ENCODE assay signal across 27 cellular contexts in the genomic region with DNA sequence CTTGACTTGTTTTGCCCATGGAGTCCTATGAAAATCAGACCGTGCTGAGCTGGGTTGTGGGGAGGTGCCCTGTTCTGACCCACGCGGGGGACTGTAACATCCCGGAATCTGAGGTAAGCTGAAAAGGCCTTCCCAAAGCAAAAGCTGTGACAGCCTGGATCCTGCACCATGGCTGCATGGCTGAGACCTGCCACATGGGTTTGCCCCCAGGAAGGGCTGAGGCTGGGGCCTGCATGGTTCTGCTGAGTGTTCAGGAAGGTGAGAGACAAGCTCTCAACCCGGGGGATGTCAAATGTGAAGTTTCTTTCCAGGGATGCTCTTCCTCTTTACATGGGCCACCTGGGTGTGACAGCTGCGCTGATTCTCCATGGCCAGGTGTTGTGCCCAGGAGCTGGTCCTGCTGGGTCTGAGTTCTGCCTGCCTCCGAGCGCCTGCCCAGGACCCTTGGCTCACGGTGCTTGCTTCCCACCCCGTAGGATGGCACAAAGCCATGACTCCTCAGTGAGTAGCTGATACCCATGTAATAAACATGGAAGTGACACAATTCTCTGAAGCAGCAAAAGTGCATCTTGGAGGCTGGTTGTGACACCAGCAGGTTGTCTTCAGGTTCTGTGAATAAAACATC. TPM values are rescaled to one million over a fixed set of nuclear protein-coding genes. Genes with fewer than 3 reads are reported as not detected.
DNase-seq lines count a peak whose midpoint lies in the region; ATAC-seq and TF ChIP-seq lines count a peak whose summit lies in the region.
"Had no signal": no experiment of that assay in that cellular context is flagged by ENCODE, and none has a peak within 500 bp of the region (broad histone marks: within the 10 kb centered on the region; RNA-seq: fewer than 3 reads in every experiment).

No MANE protein-coding gene starts in this region.

- H3K27me3 Mint-ChIP-seq in H9 (ENCODE audit: low read depth), result no peaks in the 10 kb centered on the region; the same call in 1 of the 2 replicates

- H2BK120ac ChIP-seq in H9 (ENCODE audit: low read depth, low read length, poor library complexity, severe bottlenecking), result no peak overlapping the region

- no peak for TF ChIP-seq EP300 in suprapubic skin (IDR thresholded peaks at IDR 0.05)

- TF ChIP-seq CTCF in H9 (conservative IDR thresholded peaks at IDR 0.05) (no peak), Peyer's patch (IDR thresholded peaks at IDR 0.05) (no peak), suprapubic skin (IDR thresholded peaks at IDR 0.05) (no peak)

- no peak overlapping the region for H2BK15ac ChIP-seq in H9 (ENCODE audit: low read depth, low read length)

- H4K20me1 ChIP-seq in H9 (ENCODE audit: control insufficient read depth, insufficient read depth, insufficient read length), result no peaks in the 10 kb centered on the region

- no peaks in the 10 kb centered on the region; a peak in 1 of 4 replicates for H3K4me1 Mint-ChIP-seq in H9
- H3K4me1 Mint-ChIP-seq: naive B cell had no signal

- 0 out of 7 replicates have a peak overlapping the region, but pooled peaks of 1 of the 3 experiments have one; percentile 74 for H3K27ac Mint-ChIP-seq in H9
- H3K27ac Mint-ChIP-seq: activated naive CD4-positive, alpha-beta T cell treated with anti-CD3 and anti-CD28 coated beads for 36 hours; naive B cell; T-helper 17 cell had no signal

- H3K4ac ChIP-seq in H9 (ENCODE audit: low read depth, low read length), result no peak overlapping the region

- ATAC-seq in left lobe of liver (no peak), HG03378 (IDR thresholded peaks at IDR 0.05; ENCODE audit: unreplicated experiment) (no peak)
- ATAC-seq: HCT116, K562, SK-N-SH treated with all-trans-retinoic acid at 6 μM for 48 hours, T-helper 17 cell had no signal

- H3K79me2 ChIP-seq in H9 (ENCODE audit: insufficient read depth, low read length), result no peaks in the 10 kb centered on the region

- no peak overlapping the region for H3T11ph ChIP-seq in H9 (ENCODE audit: low read length)

- no peak overlapping the region for H3K9ac ChIP-seq in H9 (ENCODE audit: extremely low read depth, insufficient read length, low read length)

- no peaks in the 10 kb centered on the region for H3K23me2 ChIP-seq in H9 (ENCODE audit: insufficient read length, low read depth, low read length, poor library complexity, severe bottlenecking)

- H3K4me3 ChIP-seq in Peyer's patch, result no peak overlapping the region
- H3K4me3 ChIP-seq in suprapubic skin, result no peak overlapping the region
- no peak overlapping the region for H3K4me3 ChIP-seq in SJCRH30
- H3K4me3 ChIP-seq: breast epithelium, K562, MG63, smooth muscle cell had no signal

- DNase-seq in H9, result peak; percentile 20
- DNase-seq in Peyer's patch, result peak in 2 of 3 donors; percentile 19 to 30
- DNase-seq in left lobe of liver (ENCODE audit: low spot score), result peak; percentile 33
- peak; percentile 28 to 60 for DNase-seq in suprapubic skin (ENCODE audit: low spot score in 2 of 2)
- DNase-seq in SJCRH30, result no peak
- DNase-seq in 8988T, result no peak
- DNase-seq: activated naive CD4-positive, alpha-beta T cell treated with anti-CD3 and anti-CD28 coated beads for 36 hours; Calu3; effector CD8-positive, alpha-beta T cell; erythroblast; mesenchymal stem cell; MG63; naive B cell; NCI-H1105 treated with DMSO at 0.1 percent for 48 hours; NCI-H1930; NCI-H774; retina; T-helper 17 cell; trophoblast cell had no signal

- no CpG with 5 or more reads among the region's 10 CpGs for WGBS in H9 (ENCODE audit: extremely low coverage, insufficient read length, low lambda C conversion rate)
- 71% methylated on average over 7 of the region's 10 CpGs for WGBS in suprapubic skin

- no peaks in the 10 kb centered on the region; a peak in 1 of 5 replicates for H3K9me3 Mint-ChIP-seq in H9
- H3K9me3 Mint-ChIP-seq: activated naive CD4-positive, alpha-beta T cell treated with anti-CD3 and anti-CD28 coated beads for 36 hours had no signal

- no peak overlapping the region for H3K56ac ChIP-seq in H9 (ENCODE audit: insufficient read length, low read depth, low read length)

- H3K4me1 ChIP-seq in H9 (ENCODE audit: insufficient read depth, low read length) (no peaks in the 10 kb centered on the region), Peyer's patch (no peaks in the 10 kb centered on the region), suprapubic skin (no peaks in the 10 kb centered on the region), SJCRH30 (peaks cover 13% of the 10 kb centered on the region; the same call in 1 of the 2 replicates)
- H3K4me1 ChIP-seq: breast epithelium had no signal

- no peak overlapping the region for H3K14ac ChIP-seq in H9 (ENCODE audit: insufficient read depth, low read length)

- H2BK20ac ChIP-seq in H9 (ENCODE audit: low read depth, low read length, poor library complexity, severe bottlenecking), result no peak overlapping the region

- H3K27me3 ChIP-seq in H9 (ENCODE audit: insufficient read depth, low read length), result no peaks in the 10 kb centered on the region
- H3K27me3 ChIP-seq in Peyer's patch, result no peaks in the 10 kb centered on the region
- H3K27me3 ChIP-seq in suprapubic skin, result no peaks in the 10 kb centered on the region
- no peaks in the 10 kb centered on the region for H3K27me3 ChIP-seq in SJCRH30
- H3K27me3 ChIP-seq: breast epithelium, MG63 had no signal

- H3K9me3 ChIP-seq in H9 (ENCODE audit: control insufficient read depth, low read depth, low read length), result no peaks in the 10 kb centered on the region
- H3K9me3 ChIP-seq in Peyer's patch, result no peaks in the 10 kb centered on the region
- no peaks in the 10 kb centered on the region for H3K9me3 ChIP-seq in suprapubic skin
- peaks cover 3% of the 10 kb centered on the region; the same call in 1 of the 2 replicates for H3K9me3 ChIP-seq in SJCRH30 (replicated peaks)
- H3K9me3 ChIP-seq: breast epithelium, MG63 had no signal

- H3K23ac ChIP-seq in H9 (ENCODE audit: insufficient read length, low read depth, low read length), result no peak overlapping the region

- no peak overlapping the region for H2BK5ac ChIP-seq in H9 (ENCODE audit: insufficient read length, low read length)

- H3K27ac ChIP-seq in H9 (ENCODE audit: insufficient read length, low read depth, low read length) (no peak overlapping the region), Peyer's patch (no peak overlapping the region), suprapubic skin (no peak overlapping the region), SJCRH30 (no peak overlapping the region)
- H3K27ac ChIP-seq: breast epithelium, C4-2B, RWPE1 had no signal

- H3K4me3 Mint-ChIP-seq in H9, result no peak overlapping the region
- H3K4me3 Mint-ChIP-seq: activated naive CD4-positive, alpha-beta T cell treated with anti-CD3 and anti-CD28 coated beads for 36 hours; naive B cell; T-helper 17 cell had no signal

- H2BK12ac ChIP-seq in H9 (ENCODE audit: insufficient read length, low read depth, low read length), result no peak overlapping the region

- H2AFZ ChIP-seq in H9 (ENCODE audit: low read length), result no peak overlapping the region

- TF ChIP-seq POLR2A in Peyer's patch (IDR thresholded peaks at IDR 0.05) (no peak), suprapubic skin (IDR thresholded peaks at IDR 0.05) (no peak)

- no peak overlapping the region for H2AK5ac ChIP-seq in H9 (ENCODE audit: insufficient read length, low read length)

- no peak overlapping the region for H4K8ac ChIP-seq in H9 (replicated peaks; ENCODE audit: insufficient read length, low read depth, low read length)

- H3K79me1 ChIP-seq in H9 (ENCODE audit: insufficient read depth, low read depth, low read length, poor library complexity, severe bottlenecking), result no peaks in the 10 kb centered on the region

- H3K4me2 ChIP-seq in H9 (ENCODE audit: insufficient read depth, insufficient read length, low read length), result no peak overlapping the region
- H3K4me2 ChIP-seq: smooth muscle cell had no signal

- H3K36me3 ChIP-seq in Peyer's patch (no peaks in the 10 kb centered on the region), suprapubic skin (no peaks in the 10 kb centered on the region), SJCRH30 (no peaks in the 10 kb centered on the region)
- H3K36me3 ChIP-seq: breast epithelium, MG63 had no signal

- no peak overlapping the region for H4K5ac ChIP-seq in H9 (ENCODE audit: insufficient read length, low read depth, low read length)

- no peaks in the 10 kb centered on the region; a peak in 1 of 7 replicates for H3K36me3 Mint-ChIP-seq in H9 (ENCODE audit: insufficient read depth in 1 of 3, low read depth in 3 of 3)
- H3K36me3 Mint-ChIP-seq: naive B cell had no signal

- H3K18ac ChIP-seq in H9 (ENCODE audit: insufficient read length, low read depth, low read length), result no peak overlapping the region

- no peak overlapping the region for H4K91ac ChIP-seq in H9 (ENCODE audit: insufficient read length, low read depth, low read length)

RNA-seq across cellular contexts. Expression of a gene that starts 58.3 kb away (rescaled TPM):
- total RNA-seq in H9 (2021), result 1.5 and 1.6 TPM in 2 replicates
- 1 to 10 TPM in 3 of 4 donors, under 1 TPM in 1; 0.53 to 2.5 (median 1.8) TPM for total RNA-seq in Peyer's patch
- total RNA-seq in left lobe of liver, result 0.28 TPM
- total RNA-seq in suprapubic skin, result under 1 TPM in 3 of 4 donors, not detected in 1; 0.59 to 0.64 (median 0.60) TPM
- 9.6 and 10.2 TPM in 2 replicates for total RNA-seq in SJCRH30 (2014; rRNA removed; shearing (Covaris generic))
- total RNA-seq: Calu3, smooth muscle cell, T-helper 17 cell had no signal

Comparison
In these comparisons a context has a peak if more than half of its experiments do, and no peak if none do; other contexts are left out.
1. DNase-seq: peak in H9 (single experiment), Peyer's patch (2 of 3), left lobe of liver (single experiment) and suprapubic skin (2 of 2); none in SJCRH30 (0 of 2) and 8988T (single experiment).